Comparison of ENCODE assay signal across 15 cellular contexts in the genomic region with DNA sequence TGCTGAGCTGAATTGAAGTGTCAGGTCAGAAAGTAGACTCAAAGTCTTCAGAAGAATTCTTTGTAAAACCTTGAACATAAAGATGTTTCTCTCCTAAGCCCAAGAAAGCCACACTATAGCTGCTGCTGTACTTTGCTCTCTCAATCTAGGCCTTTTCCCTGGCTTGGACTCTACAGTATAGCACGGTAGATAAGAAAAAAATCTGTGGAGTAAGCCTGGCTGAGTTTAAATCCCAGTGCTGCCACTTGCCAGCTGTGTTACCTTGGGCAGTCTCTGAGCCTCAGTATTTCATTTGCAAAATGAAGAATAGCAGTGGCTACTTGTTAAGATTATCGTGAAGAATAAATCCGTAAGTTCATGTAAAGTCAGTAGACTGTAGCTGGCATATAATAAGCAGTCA. TPM values are rescaled to one million over a fixed set of nuclear protein-coding genes. Genes with fewer than 3 reads are reported as not detected.
DNase-seq lines count a peak whose midpoint lies in the region; ATAC-seq, FAIRE-seq and TF ChIP-seq lines count a peak whose summit lies in the region.
"Had no signal": no experiment of that assay in that cellular context is flagged by ENCODE, and none has a peak within 500 bp of the region (broad histone marks: within the 10 kb centered on the region; RNA-seq: fewer than 3 reads in every experiment).

No MANE protein-coding gene starts in this region.

- FAIRE-seq in small intestine (lab: Jason Lieb, UNC): no peak
- FAIRE-seq: A549, D721Med, GM12892 had no signal

- TF ChIP-seq CTCF in body of pancreas (IDR thresholded peaks at IDR 0.05) (no peak), nephron (IDR thresholded peaks at IDR 0.05; ENCODE audit: unreplicated experiment in 3 of 3) (no peak)

- peak; percentile 33 for ATAC-seq in body of pancreas
- ATAC-seq: A549; CD8-positive, alpha-beta T cell had no signal

- TF ChIP-seq POLR2A in body of pancreas (IDR thresholded peaks at IDR 0.05): no peak

- intact Hi-C loops in body of pancreas (cut with DNase I): no loop called here

- WGBS in body of pancreas, 2 donors: 10 to 24% methylated on average over 3 of the region's 3 CpGs
- WGBS in small intestine, 3 donors: 27 to 62% (median 45%) methylated on average over 3 of the region's 3 CpGs

- H3K27me3 ChIP-seq in body of pancreas (no peaks in the 10 kb centered on the region), small intestine (ENCODE audit: control insufficient read depth in 2 of 2, insufficient read depth in 2 of 2, low read length in 2 of 2) (no peaks in the 10 kb centered on the region)

- H3K4me3 ChIP-seq in body of pancreas: no peak overlapping the region
- no peak overlapping the region for H3K4me3 ChIP-seq in small intestine (ENCODE audit: low read depth in 1 of 2, low read length in 2 of 2)
- H3K4me3 ChIP-seq: A549 had no signal

- H3K36me3 Mint-ChIP-seq in nephron (ENCODE audit: low read depth): no peaks in the 10 kb centered on the region
- H3K36me3 Mint-ChIP-seq: CD14-positive monocyte; CD8-positive, alpha-beta T cell had no signal

- H3K27ac Mint-ChIP-seq in nephron: peak overlapping the region in 2 of 3 experiments; percentile 15 to 28
- H3K27ac Mint-ChIP-seq: CD14-positive monocyte; CD8-positive, alpha-beta T cell had no signal

- H3K9me3 Mint-ChIP-seq in nephron: no peaks in the 10 kb centered on the region
- H3K9me3 Mint-ChIP-seq: CD14-positive monocyte; CD8-positive, alpha-beta T cell had no signal

- no peak overlapping the region for H3K4me3 Mint-ChIP-seq in nephron
- H3K4me3 Mint-ChIP-seq: CD14-positive monocyte; CD8-positive, alpha-beta T cell had no signal

- H3K4me1 Mint-ChIP-seq in nephron: no peaks in the 10 kb centered on the region
- H3K4me1 Mint-ChIP-seq: CD14-positive monocyte had no signal

- H3K36me3 ChIP-seq in body of pancreas (replicated peaks in 1 of 2; ENCODE audit: insufficient read depth in 1 of 2, low read depth in 2 of 2) (no peaks in the 10 kb centered on the region), small intestine (ENCODE audit: control insufficient read depth in 2 of 2, insufficient read depth in 2 of 2, low read length in 2 of 2) (no peaks in the 10 kb centered on the region)

- peak; percentile 35 for DNase-seq in NCI-H69 (lab: John Stamatoyannopoulos, UW)
- DNase-seq in body of pancreas: no peak
- DNase-seq in small intestine: peak; percentile 6
- no peak for DNase-seq in GF-D8 (lab: John Stamatoyannopoulos, UW)
- no peak for DNase-seq in GOT3 (lab: John Stamatoyannopoulos, UW)
- no peak for DNase-seq in Ammon's horn (ENCODE audit: low spot score)
- DNase-seq: CD8-positive, alpha-beta T cell; DMS153; DMS79 treated with DMSO at 0.1 percent for 48 hours; EL had no signal

- H3K27me3 Mint-ChIP-seq in nephron (ENCODE audit: low read depth): peaks cover 4% of the 10 kb centered on the region

- H3K9me3 ChIP-seq in body of pancreas: peaks cover 0 to under 1% (median 0%) of the 10 kb centered on the region in 3 donors
- no peaks in the 10 kb centered on the region for H3K9me3 ChIP-seq in small intestine (ENCODE audit: control insufficient read depth, low read depth)
- H3K9me3 ChIP-seq: A549 had no signal

- H3K27ac ChIP-seq in body of pancreas (no peak overlapping the region), small intestine (ENCODE audit: low read depth in 1 of 2, low read length in 1 of 2) (no peak overlapping the region)
- H3K27ac ChIP-seq: A549 had no signal

- H3K4me1 ChIP-seq in body of pancreas (peaks cover 10% of the 10 kb centered on the region), small intestine (ENCODE audit: control insufficient read depth in 2 of 2, insufficient read depth in 1 of 2, low read depth in 1 of 2, low read length in 1 of 2) (no peaks in the 10 kb centered on the region)
- H3K4me1 ChIP-seq: A549 had no signal

RNA-seq across cellular contexts. Expression of gene UFL1, which starts 53.3 kb away (rescaled TPM):
- 10 to 100 TPM; 15.5 to 21.0 TPM for total RNA-seq in body of pancreas
- 10 to 100 TPM in 2 of 3 donors, 1 to 10 TPM in 1; 9.7 to 15.3 (median 11.9) TPM for polyA plus RNA-seq in small intestine

Comparison
In these comparisons a context has a peak if more than half of its experiments do, and no peak if none do; other contexts are left out.
1. DNase-seq: peak in NCI-H69 (single experiment) and small intestine (single experiment); none in body of pancreas (0 of 4), GF-D8 (single experiment), GOT3 (single experiment) and Ammon's horn (single experiment).